Comparison of ENCODE assay signal across 8 cellular contexts in the genomic region with DNA sequence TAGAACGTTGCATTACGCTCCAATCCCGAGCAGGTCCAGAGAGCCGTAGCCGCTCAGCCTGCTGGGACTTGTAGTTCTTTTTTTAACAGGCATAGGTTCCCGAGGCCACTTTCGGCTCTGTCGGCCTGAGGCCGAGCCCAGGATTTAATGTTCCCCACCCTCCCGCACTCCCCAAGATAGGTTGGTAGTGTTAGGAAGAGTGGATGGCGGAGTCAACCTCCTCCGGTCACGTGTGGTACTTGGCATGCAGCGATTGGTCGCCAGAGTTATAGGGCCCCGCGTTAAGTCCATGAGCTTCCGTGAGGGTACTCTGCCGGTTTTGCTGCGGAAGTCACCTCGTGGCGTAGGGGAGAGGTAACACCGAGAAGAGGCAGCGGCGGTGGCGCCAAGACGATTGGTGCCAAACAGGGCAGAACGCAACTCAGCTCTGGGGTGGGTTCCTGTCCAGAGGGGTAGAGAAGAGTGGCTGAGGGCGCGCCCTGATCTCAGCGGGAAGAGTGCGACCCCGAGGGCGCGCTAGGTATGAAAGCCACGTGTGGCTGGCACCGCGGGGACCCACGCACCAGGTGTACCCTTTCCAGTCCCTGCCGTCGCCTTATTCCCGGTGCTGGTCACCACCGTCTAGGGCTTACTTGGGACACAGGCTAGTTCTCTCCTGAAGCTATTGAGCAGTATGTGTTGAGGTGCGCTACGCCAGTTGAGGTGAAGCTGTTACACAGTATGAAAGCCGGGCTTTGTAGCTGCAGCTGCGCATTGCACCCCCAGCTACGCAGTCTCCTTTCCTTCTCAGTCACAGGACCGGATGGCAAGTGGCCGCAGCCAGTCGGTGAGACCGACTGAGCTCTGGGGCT.
DNase-seq lines count a peak whose midpoint lies in the region; FAIRE-seq and TF ChIP-seq lines count a peak whose summit lies in the region.

No MANE protein-coding gene starts in this region.

- H3K4me2 ChIP-seq in GM23248 (ENCODE audit: unreplicated experiment): peak overlapping the region; percentile 97
- peak overlapping the region; percentile 95 for H3K4me2 ChIP-seq in astrocyte (ENCODE audit: low read length)

- no peaks in the 10 kb centered on the region for H3K36me3 ChIP-seq in GM23248 (ENCODE audit: low read depth)
- no peaks in the 10 kb centered on the region for H3K36me3 ChIP-seq in astrocyte (ENCODE audit: insufficient read depth, low read length)
- no peaks in the 10 kb centered on the region for H3K36me3 ChIP-seq in mesodermal cell (ENCODE audit: control insufficient read depth, insufficient read depth, low read length)
- no peaks in the 10 kb centered on the region for H3K36me3 ChIP-seq in tibial nerve

- WGBS in GM23248 (ENCODE audit: low coverage in 1 of 2, low lambda C conversion rate in 2 of 2, missing lambda C conversion rate in 2 of 2), 2 experiments: 0 to 3% methylated on average over 21 to 33 of the region's 52 CpGs
- WGBS in mesodermal cell (ENCODE audit: insufficient coverage in 2 of 2), 2 experiments: 0% methylated on average over 1 to 20 of the region's 52 CpGs
- 0% methylated on average over 18 of the region's 52 CpGs; no CpG with 5 or more reads in 1 of the 2 donors for WGBS in tibial nerve, 2 donors

- no peak for FAIRE-seq in astrocyte (lab: Jason Lieb, UNC)

- 0 out of 2 replicates have a peak, but pooled peaks cover 3% of the 10 kb centered on the region for H3F3A ChIP-seq in GM23248 (ENCODE audit: insufficient read depth)

- H3K36me3 Mint-ChIP-seq in astrocyte (ENCODE audit: low read depth, unreplicated experiment) (no peaks in the 10 kb centered on the region), nephron progenitor cell (ENCODE audit: low read depth) (no peaks in the 10 kb centered on the region)

- intact Hi-C loops in dorsolateral prefrontal cortex (cut with DNase I): loop anchor here in 1 of 2 donors (10.0 kb wide), 1 partner anchor 1008 kb away; the partner anchor contains the start of gene EIF1AY

- H3K27ac Mint-ChIP-seq in astrocyte (ENCODE audit: unreplicated experiment) (peak overlapping the region; percentile 92), nephron progenitor cell (no peak overlapping the region)

- H3K79me2 ChIP-seq in GM23248 (ENCODE audit: insufficient read depth) (peaks cover 46% of the 10 kb centered on the region), astrocyte (ENCODE audit: insufficient read depth, low read length) (peaks cover 48% of the 10 kb centered on the region)

- in situ Hi-C loops in GM23248 (cut with MboI): loop anchor here (25.0 kb wide), 1 partner anchor 145 kb away; no protein-coding TSS in a partner anchor

- H3K9me3 ChIP-seq in GM23248 (ENCODE audit: low read depth) (no peaks in the 10 kb centered on the region), astrocyte (ENCODE audit: insufficient read depth, low read depth, low read length) (no peaks in the 10 kb centered on the region), mesodermal cell (ENCODE audit: control insufficient read depth, low read length) (no peaks in the 10 kb centered on the region), tibial nerve (no peaks in the 10 kb centered on the region)

- DNase-seq in GM23248: peak; percentile 92
- peak; percentile 97 for DNase-seq in NCI-H69 (lab: John Stamatoyannopoulos, UW)
- no peak for DNase-seq in astrocyte (ENCODE audit: low read depth)
- DNase-seq in tibial nerve (ENCODE audit: low spot score in 2 of 2): peak; percentile 72 to 83
- DNase-seq in nephron progenitor cell: no peak
- DNase-seq in dorsolateral prefrontal cortex: no peak

- no peaks in the 10 kb centered on the region for H3K9me2 ChIP-seq in GM23248 (ENCODE audit: insufficient read depth)

- H3K4me3 ChIP-seq in GM23248 (peak overlapping the region; percentile 87), astrocyte (ENCODE audit: insufficient read depth, low read depth, low read length) (peak overlapping the region; percentile 90), mesodermal cell (ENCODE audit: extremely low read depth, insufficient read depth, low read length, poor library complexity, severe bottlenecking) (peak overlapping the region; percentile 58), tibial nerve (peak overlapping the region in 2 of 4 donors; percentile 60 to 78), dorsolateral prefrontal cortex (peak overlapping the region in 12 of 59 donors; percentile 53 to 78 (median 70))

- H3K27me3 Mint-ChIP-seq in astrocyte (ENCODE audit: low read depth, unreplicated experiment): no peaks in the 10 kb centered on the region
- no peaks in the 10 kb centered on the region for H3K27me3 Mint-ChIP-seq in nephron progenitor cell (ENCODE audit: low read depth, poor library complexity)

- H2AFZ ChIP-seq in GM23248: peak overlapping the region; percentile 97
- H2AFZ ChIP-seq in astrocyte (ENCODE audit: low read depth, low read length): peak overlapping the region; percentile 93

- TF ChIP-seq CTCF in 22Rv1 (IDR thresholded peaks at IDR 0.05) (no peak), astrocyte (IDR thresholded peaks at IDR 0.05; ENCODE audit: insufficient read depth, low read depth, low read length) (no peak), tibial nerve (IDR thresholded peaks at IDR 0.05) (no peak), nephron progenitor cell (IDR thresholded peaks at IDR 0.05) (no peak), dorsolateral prefrontal cortex (IDR thresholded peaks at IDR 0.05 in 54 of 56, conservative IDR thresholded peaks at IDR 0.05 in 2 of 56; ENCODE audit: low read depth in 1 of 56, partially characterized antibody in 56 of 56) (no peak)

- H4K20me1 ChIP-seq in GM23248 (ENCODE audit: insufficient read depth) (no peaks in the 10 kb centered on the region), astrocyte (ENCODE audit: insufficient read depth, low read length) (peaks cover 22% of the 10 kb centered on the region)

- H3K9me3 Mint-ChIP-seq in astrocyte (ENCODE audit: unreplicated experiment) (no peaks in the 10 kb centered on the region), nephron progenitor cell (no peaks in the 10 kb centered on the region)

- no peak for TF ChIP-seq EP300 in tibial nerve (IDR thresholded peaks at IDR 0.05)

- H3K27ac ChIP-seq in 22Rv1: peak overlapping the region; percentile 81
- H3K27ac ChIP-seq in GM23248: peak overlapping the region; percentile 75
- H3K27ac ChIP-seq in astrocyte (ENCODE audit: low read depth, low read length): peak overlapping the region; percentile 58
- H3K27ac ChIP-seq in mesodermal cell (ENCODE audit: low read depth, low read length, severe bottlenecking): peak overlapping the region; percentile 53
- peak overlapping the region in 2 of 4 donors; percentile 84 to 87 for H3K27ac ChIP-seq in tibial nerve
- H3K27ac ChIP-seq in dorsolateral prefrontal cortex: peak overlapping the region in 11 of 59 donors; percentile 24 to 82 (median 64)

- H3K4me1 ChIP-seq in GM23248 (ENCODE audit: insufficient read depth) (0 out of 2 replicates have a peak, but pooled peaks cover 9% of the 10 kb centered on the region), astrocyte (ENCODE audit: insufficient read depth, low read length) (peaks cover 5% of the 10 kb centered on the region), mesodermal cell (ENCODE audit: control insufficient read depth, insufficient read depth, low read length, poor library complexity, severe bottlenecking) (no peaks in the 10 kb centered on the region), tibial nerve (peaks cover 0 to 7% (median 0%) of the 10 kb centered on the region in 4 donors)

- peaks cover 9% of the 10 kb centered on the region for H3K4me1 Mint-ChIP-seq in astrocyte (ENCODE audit: low read depth, unreplicated experiment)
- H3K4me1 Mint-ChIP-seq in nephron progenitor cell: no peaks in the 10 kb centered on the region

- H3K27me3 ChIP-seq in GM23248 (replicated peaks; ENCODE audit: insufficient read depth): no peaks in the 10 kb centered on the region
- H3K27me3 ChIP-seq in astrocyte (ENCODE audit: insufficient read depth, low read length): no peaks in the 10 kb centered on the region
- no peaks in the 10 kb centered on the region for H3K27me3 ChIP-seq in tibial nerve
- no peaks in the 10 kb centered on the region for H3K27me3 ChIP-seq in dorsolateral prefrontal cortex

- H3K9ac ChIP-seq in GM23248: peak overlapping the region; percentile 84
- H3K9ac ChIP-seq in astrocyte (ENCODE audit: low read length): peak overlapping the region; percentile 85

- no peak for TF ChIP-seq POLR2A in tibial nerve (IDR thresholded peaks at IDR 0.05)

- peak overlapping the region; percentile 100 for H3K4me3 Mint-ChIP-seq in astrocyte (ENCODE audit: unreplicated experiment)
- no peak overlapping the region for H3K4me3 Mint-ChIP-seq in nephron progenitor cell

Comparison
In these comparisons a context has a peak if more than half of its experiments do, and no peak if none do; other contexts are left out.
1. DNase-seq: peak in GM23248 (single experiment), NCI-H69 (single experiment) and tibial nerve (2 of 2); none in astrocyte (single experiment), nephron progenitor cell (single experiment) and dorsolateral prefrontal cortex (0 of 10).